Comparison of ENCODE assay signal across 21 cellular contexts in the genomic region with DNA sequence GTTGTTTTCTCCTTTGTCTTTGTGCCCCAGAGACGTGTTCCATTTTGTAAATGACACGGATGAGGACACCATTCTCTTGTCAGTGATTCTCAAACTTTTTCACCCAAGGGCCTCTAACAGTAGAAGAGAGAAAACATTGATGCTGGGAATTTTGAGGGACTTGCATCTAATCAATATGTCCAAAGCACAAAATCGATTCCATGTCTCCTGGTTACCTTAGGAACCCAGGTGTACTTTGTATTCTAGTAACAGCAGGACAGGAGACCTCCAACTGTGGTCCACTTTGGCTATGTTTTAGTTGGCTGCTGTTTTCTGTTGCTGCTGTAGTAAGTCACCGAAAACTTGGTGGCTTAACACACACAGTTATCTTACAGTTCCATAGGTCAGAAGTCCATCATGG. TPM values are rescaled to one million over a fixed set of nuclear protein-coding genes. Genes with fewer than 3 reads are reported as not detected.
A peak's percentile ranks its signal among the peaks of the same experiment; 100 is the strongest.
DNase-seq lines count a peak whose midpoint lies in the region; ATAC-seq, FAIRE-seq and TF ChIP-seq lines count a peak whose summit lies in the region.
"Had no signal": no experiment of that assay in that cellular context is flagged by ENCODE, and none has a peak within 500 bp of the region (broad histone marks: within the 10 kb centered on the region; RNA-seq: fewer than 3 reads in every experiment).

No MANE protein-coding gene starts in this region.

- H3K9ac ChIP-seq in colonic mucosa (ENCODE audit: low read depth in 2 of 2, low read length in 2 of 2), result no peak overlapping the region
- no peak overlapping the region for H3K9ac ChIP-seq in HepG2 (ENCODE audit: insufficient read depth, low read depth, low read length)
- H3K9ac ChIP-seq: GM23248 had no signal

- peak; percentile 87 for DNase-seq in NCI-H146 treated with DMSO at 0.1 percent for 48 hours (lab: John Stamatoyannopoulos, UW; ENCODE audit: unreplicated experiment)
- DNase-seq in colonic mucosa, result no peak
- no peak for DNase-seq in HepG2 (ENCODE audit: low spot score)
- peak; percentile 80 for DNase-seq in small intestine
- DNase-seq in globus pallidus (ENCODE audit: low spot score), result no peak
- DNase-seq in C1 segment of cervical spinal cord (lab: John Stamatoyannopoulos, UW), result no peak
- no peak for DNase-seq in RCC 7860 (ENCODE audit: low spot score)
- DNase-seq: Caco-2; CD4-positive, CD25-positive, alpha-beta regulatory T cell; CD8-positive, alpha-beta T cell; DMS153; DND-41; GM23248; H7; HCEC 1CT had no signal

- POLR2A ChIA-PET in HepG2 (lab: Yijun Ruan, JAX), result interaction anchor here (1.0 kb wide), 1 partner anchor 11 kb away, joined by 4 read pairs; no protein-coding TSS in a partner anchor

- H4K20me1 ChIP-seq in HepG2 (ENCODE audit: insufficient read depth, low read length), result no peaks in the 10 kb centered on the region

- intact Hi-C loops in colonic mucosa (cut with DNase I) (no loop called here), HepG2 (cut with micrococcal nuclease; ENCODE audit: unreplicated experiment) (no loop called here)

- CTCF ChIA-PET in HepG2 (lab: Yijun Ruan, JAX; ENCODE audit: low intra/inter-chr PET ratio, low total read pairs), result no interaction called here

- H3K4me3 ChIP-seq in colonic mucosa (no peak overlapping the region), HepG2 (replicated peaks in 1 of 3; ENCODE audit: insufficient read depth in 1 of 3, low read depth in 2 of 3, low read length in 3 of 3) (no peak overlapping the region; a peak in 1 of 6 replicates), small intestine (ENCODE audit: low read depth in 1 of 2, low read length in 2 of 2) (no peak overlapping the region)
- H3K4me3 ChIP-seq: GM12878, GM23248 had no signal

- TF ChIP-seq RAD21 in HepG2 (CRISPR knock-in tag; IDR thresholded peaks at IDR 0.05), result no peak

- no peak overlapping the region for H2AFZ ChIP-seq in HepG2 (ENCODE audit: low read length)
- H2AFZ ChIP-seq: GM23248 had no signal

- peak overlapping the region; percentile 60 for H3K4me2 ChIP-seq in HepG2 (ENCODE audit: low read depth, low read length)

- H3K36me3 ChIP-seq in colonic mucosa (no peaks in the 10 kb centered on the region), HepG2 (replicated peaks in 1 of 2; ENCODE audit: control insufficient read depth in 1 of 2, insufficient read depth in 2 of 2, low read length in 2 of 2) (no peaks in the 10 kb centered on the region), small intestine (ENCODE audit: control insufficient read depth in 2 of 2, insufficient read depth in 2 of 2, low read length in 2 of 2) (no peaks in the 10 kb centered on the region)

- 1% methylated on average over 4 of the region's 4 CpGs for WGBS in HepG2 (ENCODE audit: low lambda C conversion rate)
- WGBS in small intestine, 3 donors, result 51 to 71% (median 55%) methylated on average over 4 of the region's 4 CpGs

- H3K4me1 ChIP-seq in colonic mucosa (no peaks in the 10 kb centered on the region), HepG2 (ENCODE audit: insufficient read depth, low read length) (peaks cover 45% of the 10 kb centered on the region), small intestine (ENCODE audit: control insufficient read depth in 2 of 2, insufficient read depth in 1 of 2, low read depth in 1 of 2, low read length in 1 of 2) (peaks cover 8 to 12% of the 10 kb centered on the region in 2 donors)

- no peaks in the 10 kb centered on the region for H3K79me2 ChIP-seq in HepG2 (ENCODE audit: insufficient read depth, low read length)

- TF ChIP-seq EP300 in HepG2 (IDR thresholded peaks at IDR 0.05; ENCODE audit: low read depth in 2 of 2, low read length in 2 of 2) (0 out of 4 replicates have a peak, but pooled peaks of 1 of the 2 experiments have one; percentile 29), HepG2 (CRISPR knock-in tag; IDR thresholded peaks at IDR 0.05; ENCODE audit: borderline replicate concordance) (no peak)

- in situ Hi-C loops in HepG2 (cut with HindIII; ENCODE audit: extremely low pct_ligation_motif_present, low pct_unique_long_range_greater_than_20kb), result no loop called here

- ATAC-seq in HepG2, result peak; percentile 88
- ATAC-seq in HG03025 (IDR thresholded peaks at IDR 0.05; ENCODE audit: low FRiP score, unreplicated experiment), result no peak
- ATAC-seq: CD8-positive, alpha-beta T cell; GM12878 had no signal

- peak; percentile 42 for FAIRE-seq in HepG2 (lab: Jason Lieb, UNC)
- no peak for FAIRE-seq in small intestine (lab: Jason Lieb, UNC)
- FAIRE-seq in RCC 7860 (lab: Jason Lieb, UNC), result no peak
- FAIRE-seq: G401.6, GM12878, GM19239, H1 had no signal

- H3K27ac ChIP-seq in colonic mucosa (peak overlapping the region; percentile 86), HepG2 (ENCODE audit: extremely low read length, insufficient read depth, low read length) (peak overlapping the region; percentile 37), small intestine (ENCODE audit: low read depth in 1 of 2, low read length in 1 of 2) (peak overlapping the region in 1 of 2 donors; percentile 49)
- H3K27ac ChIP-seq: C4-2B, GM23248 had no signal

- no peaks in the 10 kb centered on the region for H3K27me3 ChIP-seq in colonic mucosa
- no peaks in the 10 kb centered on the region for H3K27me3 ChIP-seq in HepG2 (ENCODE audit: control insufficient read depth in 1 of 2, insufficient read depth in 2 of 2, low read length in 2 of 2)
- H3K27me3 ChIP-seq in small intestine (ENCODE audit: control insufficient read depth in 2 of 2, insufficient read depth in 2 of 2, low read length in 2 of 2), result no peaks in the 10 kb centered on the region

- no peak for TF ChIP-seq POLR2A in HepG2 (IDR thresholded peaks at IDR 0.05; ENCODE audit: insufficient read depth in 1 of 2, low read depth in 2 of 2, low read length in 2 of 2)

- BruUV-seq in HepG2 (replicated peaks; lab: Mats Ljungman, UMichigan), result no TSS peak

- TF ChIP-seq CTCF in colonic mucosa (IDR thresholded peaks at IDR 0.05) (no peak), HepG2 (CRISPR knock-in tag; IDR thresholded peaks at IDR 0.05) (no peak)

- no peaks in the 10 kb centered on the region for H3K9me3 ChIP-seq in colonic mucosa
- H3K9me3 ChIP-seq in HepG2 (ENCODE audit: low read length), result no peaks in the 10 kb centered on the region
- no peaks in the 10 kb centered on the region for H3K9me3 ChIP-seq in small intestine (ENCODE audit: control insufficient read depth, low read depth)
- H3K9me3 ChIP-seq: Caco-2 had no signal

TF ChIP-seq in HepG2, 621 proteins besides CTCF, POLR2A, EP300 and RAD21 (continues in another document):
- no peak for TF ChIP-seq ZNF180 (CRISPR knock-in tag; IDR thresholded peaks at IDR 0.05; ENCODE audit: borderline replicate concordance, low read depth)
- no peak for TF ChIP-seq ZNF652 (CRISPR knock-in tag; IDR thresholded peaks at IDR 0.05; ENCODE audit: borderline replicate concordance, low read depth)
- no peak for TF ChIP-seq NPAS2 (CRISPR knock-in tag; IDR thresholded peaks at IDR 0.05; ENCODE audit: borderline replicate concordance)
- no peak for TF ChIP-seq CREB1 (IDR thresholded peaks at IDR 0.05)
- TF ChIP-seq CREB1 (CRISPR knock-in tag; IDR thresholded peaks at IDR 0.05), result 0 out of 2 replicates have a peak, but pooled peaks have one; percentile 28
- TF ChIP-seq ZEB1 (IDR thresholded peaks at IDR 0.05; ENCODE audit: insufficient replicate concordance, low read depth), result peak; percentile 53
- TF ChIP-seq ZNF331 (CRISPR knock-in tag; IDR thresholded peaks at IDR 0.05), result peak; percentile 30; the same call in 1 of the 2 replicates
- TF ChIP-seq HNF4G (IDR thresholded peaks at IDR 0.05; ENCODE audit: borderline replicate concordance, low read depth, low read length), result peak; percentile 70; the same call in 1 of the 2 replicates
- TF ChIP-seq HNF4G (CRISPR knock-in tag; IDR thresholded peaks at IDR 0.05; ENCODE audit: borderline replicate concordance, low read depth), result no peak
- TF ChIP-seq KDM6A (CRISPR knock-in tag; IDR thresholded peaks at IDR 0.05; ENCODE audit: low read depth), result peak; percentile 43; the same call in 1 of the 2 replicates
- 0 out of 2 replicates have a peak, but pooled peaks have one; percentile 12 for TF ChIP-seq RARA (CRISPR knock-in tag; IDR thresholded peaks at IDR 0.05)
- 0 out of 2 replicates have a peak, but pooled peaks have one; percentile 40 for TF ChIP-seq SP4 (CRISPR knock-in tag; IDR thresholded peaks at IDR 0.05)

RNA-seq across cellular contexts. Expression of a gene that starts 24.5 kb away (rescaled TPM):
- total RNA-seq in colonic mucosa (100 to 1,000 TPM in 1 of 2 donors, 10 to 100 TPM in 1; 95.5 to 112 TPM), HepG2 (2016; rRNA removed; fragmentation: Illumina TruSeq; extraction: Trizol) (51.7 and 77.9 TPM in 2 replicates)
- 8.0 and 8.8 TPM in 2 replicates for total RNA-seq in HepG2 (2016; cell fraction: cytosol; rRNA removed; fragmentation: Illumina TruSeq; extraction: Trizol; ENCODE audit: low read depth)
- 47.2 and 73.5 TPM in 2 replicates for total RNA-seq in HepG2 (2016; cell fraction: insoluble cytoplasmic fraction; rRNA removed; fragmentation: Illumina TruSeq; extraction: Trizol)
- 24.0 and 25.0 TPM in 2 replicates for total RNA-seq in HepG2 (2016; cell fraction: membrane; rRNA removed; fragmentation: Illumina TruSeq; extraction: Trizol)
- total RNA-seq in HepG2 (2016; cell fraction: nucleus; rRNA removed; fragmentation: Illumina TruSeq; extraction: Trizol), result 50.9 and 56.2 TPM in 2 replicates
- polyA plus RNA-seq in HepG2 (2011; rRNA removed) (20.4 and 26.8 TPM in 2 replicates), small intestine (10 to 100 TPM; 11.9 to 24.9 (median 18.8) TPM)
- 14.8 and 18.8 TPM in 2 replicates for polyA plus RNA-seq in HepG2 (2011; cell fraction: cytosol; rRNA removed)
- polyA plus RNA-seq in HepG2 (2011; cell fraction: nucleus; rRNA removed), result 26.0 and 30.5 TPM in 2 replicates
- polyA plus RNA-seq in HepG2 (2012), result 30.3 and 41.4 TPM in 2 replicates
- 0.80 and 1.00 TPM in 2 replicates for polyA plus RNA-seq in HepG2 (2016; cell fraction: cytosol; fragmentation: Illumina TruSeq; extraction: Trizol; ENCODE audit: low read depth)
- 32.5 and 33.4 TPM in 2 replicates for polyA plus RNA-seq in HepG2 (2016; cell fraction: insoluble cytoplasmic fraction; fragmentation: Illumina TruSeq; extraction: Trizol; ENCODE audit: low read depth)
- polyA plus RNA-seq in HepG2 (2016; cell fraction: membrane; fragmentation: Illumina TruSeq; extraction: Trizol; ENCODE audit: low read depth), result 2.7 and 3.4 TPM in 2 replicates
- 35.8 and 35.9 TPM in 2 replicates for polyA plus RNA-seq in HepG2 (2016; cell fraction: nucleus; fragmentation: Illumina TruSeq; extraction: Trizol; ENCODE audit: insufficient read depth, low read depth)
- 48.8 and 66.3 TPM in 2 replicates for polyA minus RNA-seq in HepG2 (2011; rRNA and poly(A)+ RNA removed; ENCODE audit: low replicate concordance)
- polyA minus RNA-seq in HepG2 (2011; cell fraction: cytosol; rRNA and poly(A)+ RNA removed), result 52.1 and 52.3 TPM in 2 replicates
- polyA minus RNA-seq in HepG2 (2011; cell fraction: nucleus; rRNA and poly(A)+ RNA removed), result 130 and 149 TPM in 2 replicates

Comparison
In these comparisons a context has a peak if more than half of its experiments do, and no peak if none do; other contexts are left out.
1. DNase-seq: peak in NCI-H146 treated with DMSO at 0.1 percent for 48 hours (single experiment) and small intestine (single experiment); none in colonic mucosa (single experiment), HepG2 (single experiment), globus pallidus (single experiment), C1 segment of cervical spinal cord (0 of 14) and RCC 7860 (single experiment).